In the genomic region with DNA sequence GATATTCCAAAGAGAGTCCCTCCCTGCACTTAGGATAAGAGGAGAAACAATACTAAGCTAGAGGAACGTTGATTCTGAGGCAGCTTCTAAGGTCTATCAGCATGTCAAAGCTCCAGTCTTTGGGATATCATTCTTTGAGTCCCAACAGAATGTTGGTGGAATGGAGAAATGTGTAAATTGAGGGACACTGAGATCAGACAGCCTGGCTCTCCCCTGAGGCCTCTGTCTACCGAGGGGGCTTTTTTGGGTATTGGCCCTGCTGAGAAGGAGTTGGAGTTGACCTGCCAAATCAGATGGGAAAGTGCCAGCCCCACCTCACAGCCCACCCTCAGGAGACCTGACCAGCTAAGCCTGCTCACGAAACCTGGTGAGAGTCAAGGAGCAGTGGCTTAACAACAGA, we compare ENCODE assay signal across 28 cellular contexts. TPM values are rescaled to one million over a fixed set of nuclear protein-coding genes. Genes with fewer than 3 reads are reported as not detected.
"Had no signal": no experiment of that assay in that cellular context is flagged by ENCODE, and none has a peak within 500 bp of the region (broad histone marks: within the 10 kb centered on the region; RNA-seq: fewer than 3 reads in every experiment).

No MANE protein-coding gene starts in this region.

- H3K9ac ChIP-seq: KMS-11, SK-N-SH had no signal

- H3K4me3 ChIP-seq: ascending aorta, Peyer's patch, SJCRH30 had no signal

- H3K27ac ChIP-seq: ascending aorta, KMS-11, Peyer's patch, RWPE1, SJCRH30, VCaP had no signal

- H3K9me3 Mint-ChIP-seq: activated CD8-positive, alpha-beta T cell treated with anti-CD3 and anti-CD28 coated beads for 36 hours; activated naive CD8-positive, alpha-beta T cell treated with anti-CD3 and anti-CD28 coated beads, Interleukin-2, amount 50 U/mL, for 24 hours; central memory CD8-positive, alpha-beta T cell had no signal

- H3K9me3 ChIP-seq: ascending aorta, Peyer's patch, SJCRH30, SK-N-SH had no signal

- ATAC-seq: activated CD8-positive, alpha-beta T cell treated with anti-CD3 and anti-CD28 coated beads for 36 hours; activated naive CD4-positive, alpha-beta T cell treated with anti-CD3 and anti-CD28 coated beads, Interleukin-2, amount 50 U/mL, for 72 hours; activated naive CD8-positive, alpha-beta T cell treated with anti-CD3 and anti-CD28 coated beads, Interleukin-2, amount 50 U/mL, for 24 hours had no signal

- H3K36me3 Mint-ChIP-seq: activated naive CD4-positive, alpha-beta T cell treated with anti-CD3 and anti-CD28 coated beads, Interleukin-2, amount 50 U/mL, for 72 hours; brain had no signal

- DNase-seq: activated CD4-positive, alpha-beta T cell treated with anti-CD3 and anti-CD28 coated beads for 4 hours; activated CD8-positive, alpha-beta memory T cell treated with anti-CD3 and anti-CD28 coated beads, Interleukin-2, amount 50 U/mL, for 4 hours; activated CD8-positive, alpha-beta T cell treated with anti-CD3 and anti-CD28 coated beads for 36 hours; activated effector memory CD4-positive, alpha-beta T cell treated with Interleukin-2 at 50 U/mL for 16 hours; activated naive CD4-positive, alpha-beta T cell treated with Interleukin-2 at 50 U/mL for 16 hours; activated naive CD8-positive, alpha-beta T cell treated with anti-CD3 and anti-CD28 coated beads, Interleukin-2, amount 50 U/mL, for 24 hours; amniotic stem cell; NCI-H1092 treated with DMSO at 0.1 percent for 48 hours; NCI-H1417 treated with DMSO at 0.1 percent for 48 hours; NCI-H1694; NCI-H2029; NCI-H510A treated with DMSO at 0.1 percent for 48 hours; NCI-H69; NK-92 treated with Interleukin-12 subunit alpha and Interleukin-12 subunit beta, amount 100 ng/mL, for 24 hours; Peyer's patch; Right ventricle myocardium superior; SJCRH30; SK-N-SH; T-helper 1 cell had no signal

- H3K4me1 ChIP-seq: ascending aorta, Peyer's patch had no signal

- H3K27me3 Mint-ChIP-seq: activated CD8-positive, alpha-beta T cell treated with anti-CD3 and anti-CD28 coated beads for 36 hours; activated naive CD8-positive, alpha-beta T cell treated with anti-CD3 and anti-CD28 coated beads, Interleukin-2, amount 50 U/mL, for 24 hours; brain; central memory CD8-positive, alpha-beta T cell had no signal

- H3K27ac Mint-ChIP-seq: activated CD8-positive, alpha-beta T cell treated with anti-CD3 and anti-CD28 coated beads for 36 hours; activated naive CD4-positive, alpha-beta T cell treated with anti-CD3 and anti-CD28 coated beads, Interleukin-2, amount 50 U/mL, for 72 hours; activated naive CD8-positive, alpha-beta T cell treated with anti-CD3 and anti-CD28 coated beads, Interleukin-2, amount 50 U/mL, for 24 hours; brain had no signal

- H3K4me3 Mint-ChIP-seq: activated CD8-positive, alpha-beta T cell treated with anti-CD3 and anti-CD28 coated beads for 36 hours; activated naive CD8-positive, alpha-beta T cell treated with anti-CD3 and anti-CD28 coated beads, Interleukin-2, amount 50 U/mL, for 24 hours; brain; central memory CD8-positive, alpha-beta T cell had no signal

- H3K4me1 Mint-ChIP-seq: activated naive CD8-positive, alpha-beta T cell treated with anti-CD3 and anti-CD28 coated beads, Interleukin-2, amount 50 U/mL, for 24 hours; central memory CD8-positive, alpha-beta T cell had no signal

- H3K27me3 ChIP-seq: ascending aorta, Peyer's patch, SJCRH30 had no signal

- H3K36me3 ChIP-seq: ascending aorta, Peyer's patch, SJCRH30 had no signal

- H3K4me2 ChIP-seq: KMS-11, SK-N-SH had no signal

RNA-seq across cellular contexts. Expression of gene LRTM1, which starts 27.6 kb away (rescaled TPM):
- total RNA-seq: activated CD8-positive, alpha-beta T cell treated with anti-CD3 and anti-CD28 coated beads for 36 hours; activated naive CD4-positive, alpha-beta T cell treated with anti-CD3 and anti-CD28 coated beads, Interleukin-2, amount 50 U/mL, for 72 hours; ascending aorta; MCF 10A; Peyer's patch; Right ventricle myocardium superior; T-helper 2 cell treated with Interferon-gamma antibody and Interleukin-4, amounts not matched to agents 100 ng/mL and 5 ng/mL, for 36 hours had no signal
